ENCODE assay signal across 21 cellular contexts in genomic region chr5:4189317-4189716, GRCh38.
DNase-seq lines count a peak whose midpoint lies in the region; ATAC-seq lines count a peak whose summit lies in the region.
"Had no signal": no experiment of that assay in that cellular context is flagged by ENCODE, and none has a peak within 500 bp of the region (broad histone marks: within the 10 kb centered on the region; RNA-seq: fewer than 3 reads in every experiment).

No MANE protein-coding gene starts in this region.

- H3K27me3 Mint-ChIP-seq in activated CD8-positive, alpha-beta T cell treated with anti-CD3 and anti-CD28 coated beads, Interleukin-2, amount 10 ng/mL, durations not matched to agents 7 days and 5 days (ENCODE audit: low read depth), result no peaks in the 10 kb centered on the region
- H3K27me3 Mint-ChIP-seq: activated naive CD4-positive, alpha-beta T cell treated with anti-CD3 and anti-CD28 coated beads, Interleukin-2, amount 50 U/mL, for 24 hours; memory B cell; T-cell had no signal

- H3K4me3 Mint-ChIP-seq in activated CD8-positive, alpha-beta T cell treated with anti-CD3 and anti-CD28 coated beads, Interleukin-2, amount 10 ng/mL, durations not matched to agents 7 days and 5 days, result no peak overlapping the region
- H3K4me3 Mint-ChIP-seq: activated naive CD4-positive, alpha-beta T cell treated with anti-CD3 and anti-CD28 coated beads, Interleukin-2, amount 50 U/mL, for 24 hours; memory B cell; nephron progenitor cell; T-cell had no signal

- no peak overlapping the region for H3K27ac Mint-ChIP-seq in activated CD8-positive, alpha-beta T cell treated with anti-CD3 and anti-CD28 coated beads, Interleukin-2, amount 10 ng/mL, durations not matched to agents 7 days and 5 days
- H3K27ac Mint-ChIP-seq: activated naive CD4-positive, alpha-beta T cell treated with anti-CD3 and anti-CD28 coated beads, Interleukin-2, amount 50 U/mL, for 24 hours; memory B cell; nephron progenitor cell; T-cell had no signal

- H3K9me3 Mint-ChIP-seq in activated CD8-positive, alpha-beta T cell treated with anti-CD3 and anti-CD28 coated beads, Interleukin-2, amount 10 ng/mL, durations not matched to agents 7 days and 5 days (ENCODE audit: insufficient read depth), result peaks cover 3% of the 10 kb centered on the region

- POLR2A ChIA-PET in activated CD8-positive, alpha-beta T cell treated with anti-CD3 and anti-CD28 coated beads, Interleukin-2, amount 10 ng/mL, durations not matched to agents 7 days and 5 days (lab: Charles Lee), result no interaction called here

- DNase-seq in DMS53 (lab: John Stamatoyannopoulos, UW) (peak; percentile 11), DMS53 treated with DMSO at 0.1 percent for 48 hours (lab: John Stamatoyannopoulos, UW; ENCODE audit: unreplicated experiment) (no peak), sciatic nerve (ENCODE audit: low spot score) (no peak), DMS 273 treated with DMSO at 0.1 percent for 48 hours (lab: John Stamatoyannopoulos, UW) (no peak)
- peak; percentile 8 to 10 for DNase-seq in stimulated activated CD4-positive, alpha-beta T cell treated with anti-CD3 and anti-CD28 coated beads, Interleukin-15, amount 100 ng/mL, for 48 hours (ENCODE audit: low read depth in 2 of 2)
- DNase-seq in stimulated activated CD4-positive, alpha-beta T cell treated with anti-CD3 and anti-CD28 coated beads, Interleukin-4, amount 100 ng/mL, for 4 hours, result no peak
- DNase-seq in activated CD8-positive, alpha-beta T cell treated with anti-CD3 and anti-CD28 coated beads, Interleukin-2, amount 10 ng/mL, durations not matched to agents 7 days and 5 days, result peak; percentile 60
- DNase-seq: 8988T; activated CD8-positive, alpha-beta memory T cell treated with anti-CD3 and anti-CD28 coated beads, Interleukin-2, amount 50 U/mL, for 4 hours; BE2C; brain microvascular endothelial cell; kidney; NCI-H1436; NCI-H446; nephron progenitor cell; SHP77; T-cell; trophoblast cell had no signal

- no peaks in the 10 kb centered on the region for H3K36me3 Mint-ChIP-seq in activated CD8-positive, alpha-beta T cell treated with anti-CD3 and anti-CD28 coated beads, Interleukin-2, amount 10 ng/mL, durations not matched to agents 7 days and 5 days (ENCODE audit: low read depth)
- H3K36me3 Mint-ChIP-seq: activated naive CD4-positive, alpha-beta T cell treated with anti-CD3 and anti-CD28 coated beads, Interleukin-2, amount 50 U/mL, for 24 hours; memory B cell; T-cell had no signal

- CTCF ChIA-PET in activated CD8-positive, alpha-beta T cell treated with anti-CD3 and anti-CD28 coated beads, Interleukin-2, amount 10 ng/mL, durations not matched to agents 7 days and 5 days (lab: Charles Lee), result no interaction called here

- intact Hi-C loops in sciatic nerve (cut with DNase I), result no loop called here

- ATAC-seq in activated CD8-positive, alpha-beta T cell treated with anti-CD3 and anti-CD28 coated beads, Interleukin-2, amount 10 ng/mL, durations not matched to agents 7 days and 5 days, result peak; percentile 85
- peak; percentile 77 for ATAC-seq in sciatic nerve
- no peak for ATAC-seq in HG02884 (IDR thresholded peaks at IDR 0.05; ENCODE audit: unreplicated experiment)

- H3K4me1 Mint-ChIP-seq in activated CD8-positive, alpha-beta T cell treated with anti-CD3 and anti-CD28 coated beads, Interleukin-2, amount 10 ng/mL, durations not matched to agents 7 days and 5 days (ENCODE audit: low read depth), result no peaks in the 10 kb centered on the region
- H3K4me1 Mint-ChIP-seq: activated naive CD4-positive, alpha-beta T cell treated with anti-CD3 and anti-CD28 coated beads, Interleukin-2, amount 50 U/mL, for 24 hours; memory B cell; T-cell had no signal

Comparison
In these comparisons a context has a peak if more than half of its experiments do, and no peak if none do; other contexts are left out.
1. DNase-seq: peak in DMS53 (single experiment), stimulated activated CD4-positive, alpha-beta T cell treated with anti-CD3 and anti-CD28 coated beads, Interleukin-15, amount 100 ng/mL, for 48 hours (2 of 2) and activated CD8-positive, alpha-beta T cell treated with anti-CD3 and anti-CD28 coated beads, Interleukin-2, amount 10 ng/mL, durations not matched to agents 7 days and 5 days (single experiment); none in DMS53 treated with DMSO at 0.1 percent for 48 hours (single experiment), stimulated activated CD4-positive, alpha-beta T cell treated with anti-CD3 and anti-CD28 coated beads, Interleukin-4, amount 100 ng/mL, for 4 hours (0 of 2), sciatic nerve (single experiment) and DMS 273 treated with DMSO at 0.1 percent for 48 hours (single experiment).